11 cellular contexts compared by ENCODE assay signal in genomic region chr1:221336141-221336540, GRCh38.
DNase-seq lines count a peak whose midpoint lies in the region; FAIRE-seq and TF ChIP-seq lines count a peak whose summit lies in the region.
"Had no signal": no experiment of that assay in that cellular context is flagged by ENCODE, and none has a peak within 500 bp of the region (broad histone marks: within the 10 kb centered on the region; RNA-seq: fewer than 3 reads in every experiment).

No MANE protein-coding gene starts in this region.

- H2AFZ ChIP-seq in astrocyte (ENCODE audit: low read depth, low read length) (peak overlapping the region; percentile 13), MM.1S (ENCODE audit: low read length) (no peak overlapping the region)

- H3K4me1 Mint-ChIP-seq in astrocyte (ENCODE audit: low read depth, unreplicated experiment) = peaks cover 21% of the 10 kb centered on the region
- H3K4me1 Mint-ChIP-seq: central memory CD8-positive, alpha-beta T cell had no signal

- FAIRE-seq in astrocyte (lab: Jason Lieb, UNC) = no peak
- FAIRE-seq: GM18507 had no signal

- H3K27me3 Mint-ChIP-seq in astrocyte (ENCODE audit: low read depth, unreplicated experiment) = no peaks in the 10 kb centered on the region

- no peak for TF ChIP-seq CTCF in astrocyte (IDR thresholded peaks at IDR 0.05; ENCODE audit: insufficient read depth, low read depth, low read length)
- no peak for TF ChIP-seq CTCF in MM.1S (IDR thresholded peaks at IDR 0.05; ENCODE audit: low read length)

- H3K79me2 ChIP-seq in astrocyte (ENCODE audit: insufficient read depth, low read length) (no peaks in the 10 kb centered on the region), MM.1S (ENCODE audit: low read length) (no peaks in the 10 kb centered on the region)

- peaks cover 9% of the 10 kb centered on the region for H3K9me3 Mint-ChIP-seq in astrocyte (ENCODE audit: unreplicated experiment)

- H3K36me3 ChIP-seq in astrocyte (ENCODE audit: insufficient read depth, low read length) (no peaks in the 10 kb centered on the region), MM.1S (replicated peaks; ENCODE audit: insufficient read depth, low read length) (no peaks in the 10 kb centered on the region)

- no peaks in the 10 kb centered on the region for H3F3A ChIP-seq in MM.1S (ENCODE audit: insufficient read depth, low read length)

- peaks cover 1% of the 10 kb centered on the region for H3K36me3 Mint-ChIP-seq in astrocyte (ENCODE audit: low read depth, unreplicated experiment)
- H3K36me3 Mint-ChIP-seq: CD4-positive, CD25-positive, alpha-beta regulatory T cell had no signal

- peak overlapping the region; percentile 10 for H3K4me3 Mint-ChIP-seq in astrocyte (ENCODE audit: unreplicated experiment)
- H3K4me3 Mint-ChIP-seq: CD4-positive, CD25-positive, alpha-beta regulatory T cell; central memory CD8-positive, alpha-beta T cell had no signal

- H3K4me2 ChIP-seq in astrocyte (ENCODE audit: low read length) (peak overlapping the region; percentile 56), MM.1S (ENCODE audit: low read depth, low read length) (no peak overlapping the region)

- H4K20me1 ChIP-seq in astrocyte (ENCODE audit: insufficient read depth, low read length) (no peaks in the 10 kb centered on the region), MM.1S (ENCODE audit: insufficient read depth, low read length) (no peaks in the 10 kb centered on the region)

- H3K4me3 ChIP-seq in astrocyte (ENCODE audit: insufficient read depth, low read depth, low read length) (no peak overlapping the region), skin epidermis (no peak overlapping the region), MM.1S (ENCODE audit: low read length) (no peak overlapping the region)

- no peaks in the 10 kb centered on the region for H3K27me3 ChIP-seq in astrocyte (ENCODE audit: insufficient read depth, low read length)
- no peaks in the 10 kb centered on the region for H3K27me3 ChIP-seq in MM.1S (replicated peaks; ENCODE audit: insufficient read depth, low read length)

- peak overlapping the region; percentile 97 for H3K27ac Mint-ChIP-seq in astrocyte (ENCODE audit: unreplicated experiment)

- no peaks in the 10 kb centered on the region for H3K9me2 ChIP-seq in MM.1S (replicated peaks; ENCODE audit: insufficient read depth, low read length)

- H3K4me1 ChIP-seq in astrocyte (ENCODE audit: insufficient read depth, low read length) (peaks cover 16% of the 10 kb centered on the region), MM.1S (ENCODE audit: low read length) (no peaks in the 10 kb centered on the region)

- H3K9me3 ChIP-seq in astrocyte (ENCODE audit: insufficient read depth, low read depth, low read length) (no peaks in the 10 kb centered on the region), MM.1S (replicated peaks; ENCODE audit: insufficient read depth, low read length) (no peaks in the 10 kb centered on the region)

- DNase-seq in Daoy (ENCODE audit: low read depth) (peak; percentile 32), astrocyte (ENCODE audit: low read depth) (peak; percentile 34), hepatic stellate cell (ENCODE audit: low spot score) (peak; percentile 29), MM.1S (no peak), DMS114 treated with DMSO at 0.1 percent for 48 hours (lab: John Stamatoyannopoulos, UW; ENCODE audit: unreplicated experiment) (no peak), SIG-M5 treated with dmso at 0.1 percent for 504 hours (lab: John Stamatoyannopoulos, UW; ENCODE audit: unreplicated experiment) (no peak)
- no peak for DNase-seq in stimulated activated naive CD4-positive, alpha-beta T cell (lab: John Stamatoyannopoulos, UW)
- DNase-seq: CD4-positive, CD25-positive, alpha-beta regulatory T cell had no signal

- peak overlapping the region; percentile 52 for H3K27ac ChIP-seq in astrocyte (ENCODE audit: low read depth, low read length)
- H3K27ac ChIP-seq in skin epidermis = peak overlapping the region in 11 of 21 experiments; percentile 13 to 78 (median 46)
- H3K27ac ChIP-seq in MM.1S (ENCODE audit: low read length) = no peak overlapping the region

- H3K9ac ChIP-seq in astrocyte (ENCODE audit: low read length) = peak overlapping the region; percentile 34
- H3K9ac ChIP-seq in MM.1S (ENCODE audit: low read length) = no peak overlapping the region

Comparison
In these comparisons a context has a peak if more than half of its experiments do, and no peak if none do; other contexts are left out.
1. DNase-seq: peak in Daoy (single experiment), astrocyte (single experiment) and hepatic stellate cell (single experiment); none in MM.1S (single experiment), DMS114 treated with DMSO at 0.1 percent for 48 hours (single experiment), stimulated activated naive CD4-positive, alpha-beta T cell (0 of 6) and SIG-M5 treated with dmso at 0.1 percent for 504 hours (single experiment).